In the genomic region with DNA sequence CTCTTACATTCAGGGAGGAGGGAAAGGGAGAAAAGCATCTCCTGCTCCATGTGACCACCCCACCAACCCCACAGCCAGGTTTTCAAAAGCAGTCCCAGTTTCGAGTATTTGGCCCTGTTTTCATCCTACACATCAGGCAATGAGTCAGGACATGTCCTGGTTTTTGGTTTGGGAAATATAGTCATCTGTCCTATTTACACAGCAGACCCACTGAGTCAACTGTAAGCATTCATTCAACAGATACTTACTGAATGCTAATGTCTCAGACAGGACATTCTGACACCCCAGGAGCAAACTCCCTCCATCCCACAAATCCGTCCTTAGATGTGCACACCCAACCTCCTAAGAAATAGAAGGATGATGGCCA, we compare ENCODE assay signal across 27 cellular contexts. TPM values are rescaled to one million over a fixed set of nuclear protein-coding genes. Genes with fewer than 3 reads are reported as not detected.
"Had no signal": no experiment of that assay in that cellular context is flagged by ENCODE, and none has a peak within 500 bp of the region (broad histone marks: within the 10 kb centered on the region; RNA-seq: fewer than 3 reads in every experiment).

No MANE protein-coding gene starts in this region.

- ATAC-seq: activated CD8-positive, alpha-beta T cell treated with anti-CD3 and anti-CD28 coated beads, Interleukin-2, amount 10 ng/mL, durations not matched to agents 7 days and 5 days; activated T-cell treated with anti-CD3 and anti-CD28 coated beads, Interleukin-2, amount 50 U/mL, for 4 hours; heart left ventricle; naive thymus-derived CD8-positive, alpha-beta T cell; pancreas; right lobe of liver; stimulated activated memory B cell treated with anti-CD40 and anti-IgM and Interleukin-4, amounts not matched to agents 10 μg/mL and 1 μg/mL and 100 μg/mL, for 72 hours had no signal

- DNase-seq: activated CD4-positive, alpha-beta T cell treated with anti-CD3 and anti-CD28 coated beads, Interleukin-2, amount 10 ng/mL, durations not matched to agents 24 days and 14 days; activated CD4-positive, CD25-positive, alpha-beta regulatory T cell; activated CD8-positive, alpha-beta T cell treated with anti-CD3 and anti-CD28 coated beads, Interleukin-2, amount 10 ng/mL, durations not matched to agents 7 days and 5 days; activated effector memory CD4-positive, alpha-beta T cell treated with Interleukin-2 at 50 U/mL for 16 hours; activated T-cell treated with anti-CD3 and anti-CD28 coated beads, Interleukin-2, amount 50 U/mL, for 4 hours; cerebellar nuclear complex; effector CD4-positive, alpha-beta T cell; esophagus squamous epithelium; foreskin fibroblast; heart left ventricle; left ventricle myocardium inferior; naive thymus-derived CD8-positive, alpha-beta T cell; pancreas; stimulated activated CD4-positive, alpha-beta T cell treated with anti-CD3 and anti-CD28 coated beads, Interleukin-4, amount 100 ng/mL, for 4 hours; T-helper 1 cell; T-helper 9 cell; thyroid gland had no signal

- H3K9me3 Mint-ChIP-seq: activated CD4-positive, alpha-beta T cell treated with anti-CD3 and anti-CD28 coated beads, Interleukin-2, amount 10 ng/mL, durations not matched to agents 24 days and 14 days; activated naive CD4-positive, alpha-beta T cell treated with anti-CD3 and anti-CD28 coated beads, Interleukin-2, amount 50 U/mL, for 24 hours; activated T-cell treated with anti-CD3 and anti-CD28 coated beads, Interleukin-2, amount 50 U/mL, for 4 hours; memory B cell; naive thymus-derived CD8-positive, alpha-beta T cell; stimulated activated memory B cell treated with anti-CD40 and anti-IgM and Interleukin-4, amounts not matched to agents 10 μg/mL and 1 μg/mL and 100 μg/mL, for 72 hours had no signal

- H3K4me3 ChIP-seq: breast epithelium, esophagus squamous epithelium, heart left ventricle, left ventricle myocardium inferior, pancreas, right lobe of liver, thyroid gland had no signal

- H3K9me3 ChIP-seq: breast epithelium, esophagus squamous epithelium, heart left ventricle, left ventricle myocardium inferior, neutrophil, pancreas, right lobe of liver, thyroid gland had no signal

- H3K27ac Mint-ChIP-seq: activated CD4-positive, alpha-beta T cell treated with anti-CD3 and anti-CD28 coated beads, Interleukin-2, amount 10 ng/mL, durations not matched to agents 24 days and 14 days; activated CD8-positive, alpha-beta T cell treated with anti-CD3 and anti-CD28 coated beads, Interleukin-2, amount 10 ng/mL, durations not matched to agents 7 days and 5 days; activated naive CD4-positive, alpha-beta T cell treated with anti-CD3 and anti-CD28 coated beads, Interleukin-2, amount 50 U/mL, for 24 hours; memory B cell; stimulated activated memory B cell treated with anti-CD40 and anti-IgM and Interleukin-4, amounts not matched to agents 10 μg/mL and 1 μg/mL and 100 μg/mL, for 72 hours had no signal

- H3K4me1 ChIP-seq: breast epithelium, esophagus squamous epithelium, heart left ventricle, left ventricle myocardium inferior, pancreas, right lobe of liver, thyroid gland had no signal

- H3K27ac ChIP-seq: breast epithelium, esophagus squamous epithelium, heart left ventricle, left ventricle myocardium inferior, neutrophil, pancreas, right lobe of liver, thyroid gland had no signal

- H3K27me3 ChIP-seq: breast epithelium, heart left ventricle, pancreas, right lobe of liver, thyroid gland had no signal

- H3K36me3 Mint-ChIP-seq: activated naive CD4-positive, alpha-beta T cell treated with anti-CD3 and anti-CD28 coated beads, Interleukin-2, amount 50 U/mL, for 24 hours; naive thymus-derived CD8-positive, alpha-beta T cell; stimulated activated memory B cell treated with anti-CD40 and anti-IgM and Interleukin-4, amounts not matched to agents 10 μg/mL and 1 μg/mL and 100 μg/mL, for 72 hours had no signal

- H3K4me3 Mint-ChIP-seq: activated CD4-positive, alpha-beta T cell treated with anti-CD3 and anti-CD28 coated beads, Interleukin-2, amount 10 ng/mL, durations not matched to agents 24 days and 14 days; activated CD8-positive, alpha-beta T cell treated with anti-CD3 and anti-CD28 coated beads, Interleukin-2, amount 10 ng/mL, durations not matched to agents 7 days and 5 days; activated naive CD4-positive, alpha-beta T cell treated with anti-CD3 and anti-CD28 coated beads, Interleukin-2, amount 50 U/mL, for 24 hours; activated T-cell treated with anti-CD3 and anti-CD28 coated beads, Interleukin-2, amount 50 U/mL, for 4 hours; memory B cell; naive thymus-derived CD8-positive, alpha-beta T cell; stimulated activated memory B cell treated with anti-CD40 and anti-IgM and Interleukin-4, amounts not matched to agents 10 μg/mL and 1 μg/mL and 100 μg/mL, for 72 hours had no signal

- H3K36me3 ChIP-seq: breast epithelium, esophagus squamous epithelium, heart left ventricle, left ventricle myocardium inferior, neutrophil, pancreas, right lobe of liver, thyroid gland had no signal

- H3K4me1 Mint-ChIP-seq: activated CD4-positive, alpha-beta T cell treated with anti-CD3 and anti-CD28 coated beads, Interleukin-2, amount 10 ng/mL, durations not matched to agents 24 days and 14 days; activated naive CD4-positive, alpha-beta T cell treated with anti-CD3 and anti-CD28 coated beads, Interleukin-2, amount 50 U/mL, for 24 hours had no signal

RNA-seq across cellular contexts. Expression of gene IGDCC3, which starts 32.9 kb away (rescaled TPM):
- total RNA-seq: activated CD4-positive, alpha-beta T cell treated with anti-CD3 and anti-CD28 coated beads, Interleukin-2, amount 10 ng/mL, durations not matched to agents 24 days and 14 days; activated CD8-positive, alpha-beta T cell treated with anti-CD3 and anti-CD28 coated beads, Interleukin-2, amount 10 ng/mL, durations not matched to agents 7 days and 5 days; esophagus squamous epithelium; naive thymus-derived CD8-positive, alpha-beta T cell; pulmonary artery endothelial cell; right lobe of liver had no signal
- polyA plus RNA-seq: naive thymus-derived CD8-positive, alpha-beta T cell; pancreas had no signal

RNA-seq across cellular contexts. Expression of gene RNU5B-1, which starts 40.4 kb away (rescaled TPM):
- total RNA-seq: activated CD4-positive, alpha-beta T cell treated with anti-CD3 and anti-CD28 coated beads, Interleukin-2, amount 10 ng/mL, durations not matched to agents 24 days and 14 days; breast epithelium; esophagus squamous epithelium; kidney epithelial cell; pulmonary artery endothelial cell; thyroid gland had no signal
- polyA plus RNA-seq: adipose tissue; heart left ventricle; naive thymus-derived CD8-positive, alpha-beta T cell; pancreas had no signal

RNA-seq across cellular contexts. Expression of gene RNU5A-1, which starts 49.0 kb away (rescaled TPM):
- total RNA-seq: activated CD4-positive, alpha-beta T cell treated with anti-CD3 and anti-CD28 coated beads, Interleukin-2, amount 10 ng/mL, durations not matched to agents 24 days and 14 days; activated CD8-positive, alpha-beta T cell treated with anti-CD3 and anti-CD28 coated beads, Interleukin-2, amount 10 ng/mL, durations not matched to agents 7 days and 5 days; activated T-cell treated with anti-CD3 and anti-CD28 coated beads, Interleukin-2, amount 50 U/mL, for 4 hours; astrocyte; breast epithelium; esophagus squamous epithelium; heart left ventricle; kidney epithelial cell; left ventricle myocardium inferior; naive thymus-derived CD8-positive, alpha-beta T cell; pancreas; pulmonary artery endothelial cell; right lobe of liver; thyroid gland had no signal
- polyA plus RNA-seq: adipose tissue; heart left ventricle; naive thymus-derived CD8-positive, alpha-beta T cell; pancreas had no signal
